ENCODE assay signal across 33 cellular contexts in genomic region chr5:115345344-115345743, GRCh38.
"Had no signal": no experiment of that assay in that cellular context is flagged by ENCODE, and none has a peak within 500 bp of the region (broad histone marks: within the 10 kb centered on the region; RNA-seq: fewer than 3 reads in every experiment).

No MANE protein-coding gene starts in this region.

- DNase-seq: Kasumi-1, MG63, NCI-H1048, NCI-H1092 treated with DMSO at 0.1 percent for 48 hours, NCI-H1105 treated with DMSO at 0.1 percent for 48 hours, NCI-H1417, NCI-H1436, NCI-H146, NCI-H1694, NCI-H187, NCI-H1930, NCI-H2029 treated with DMSO at 0.1 percent for 48 hours, NCI-H2081 treated with DMSO at 0.1 percent for 48 hours, NCI-H2107, NCI-H2171, NCI-H226, NCI-H446 treated with DMSO at 0.1 percent for 48 hours, NCI-H510A, NCI-H524, NCI-H526, NCI-H69, NCI-H748 treated with DMSO at 0.1 percent for 48 hours, NCI-H82, OCI-M1, PC-3, Peyer's patch, Right ventricle myocardium superior, RPMI8226, SHP77 treated with DMSO at 0.1 percent for 48 hours, SK-N-SH, SW 1271, T-helper 1 cell had no signal

- H3K27me3 ChIP-seq: MG63, Peyer's patch, SJSA1 had no signal

- ATAC-seq: PC-3 had no signal

- H3K4me1 ChIP-seq: Peyer's patch had no signal

- H3K9ac ChIP-seq: SK-N-SH had no signal

- H3K9me3 ChIP-seq: Peyer's patch, SJSA1, SK-N-SH had no signal

- H3K4me3 ChIP-seq: MG63, Peyer's patch, SJSA1 had no signal

- H3K4me2 ChIP-seq: SK-N-SH had no signal

- H3K36me3 ChIP-seq: MG63, Peyer's patch, SJSA1 had no signal

- H3K27ac ChIP-seq: Peyer's patch, SJSA1 had no signal
